Comparison of ENCODE assay signal across 8 cellular contexts in genomic region chr16:72241930-72242329, GRCh38.
A peak's percentile ranks its signal among the peaks of the same experiment; 100 is the strongest.
DNase-seq lines count a peak whose midpoint lies in the region; ATAC-seq, FAIRE-seq and TF ChIP-seq lines count a peak whose summit lies in the region.

No MANE protein-coding gene starts in this region.

- CTCF ChIA-PET in AG04450 (lab: Charles Lee), result interaction anchor here (0.6 to 11.4 kb wide), 12 partner anchors 9 to 860 kb away, joined by 3 to 157 read pairs (median 4); no protein-coding TSS in a partner anchor

- H3K4me1 ChIP-seq in keratinocyte (ENCODE audit: control insufficient read depth, extremely low read depth, insufficient read depth, low read length) (peaks cover 3% of the 10 kb centered on the region), thoracic aorta (ENCODE audit: control insufficient read depth in 1 of 2, low read depth in 2 of 2) (no peaks in the 10 kb centered on the region)

- no peaks in the 10 kb centered on the region for H3K36me3 Mint-ChIP-seq in effector memory CD8-positive, alpha-beta T cell (ENCODE audit: insufficient read depth)

- no peak overlapping the region for H3K9ac ChIP-seq in keratinocyte (ENCODE audit: control insufficient read depth, extremely low read depth, insufficient read depth, low read length)

- H3K9me3 ChIP-seq in AG04450 (ENCODE audit: control insufficient read depth, insufficient read depth, low read length) (no peaks in the 10 kb centered on the region), keratinocyte (ENCODE audit: control insufficient read depth, low read depth, low read length) (no peaks in the 10 kb centered on the region), thoracic aorta (no peaks in the 10 kb centered on the region)

- H3K27ac ChIP-seq in AG04450 (ENCODE audit: low read depth, low read length) (no peak overlapping the region), keratinocyte (ENCODE audit: control insufficient read depth, insufficient read depth, low read length) (no peak overlapping the region), thoracic aorta (no peak overlapping the region)

- no peak overlapping the region for H3K4me3 Mint-ChIP-seq in effector memory CD8-positive, alpha-beta T cell

- no peaks in the 10 kb centered on the region for H3K79me2 ChIP-seq in keratinocyte (ENCODE audit: control insufficient read depth, insufficient read depth, low read length)

- H3K27me3 ChIP-seq in AG04450 (ENCODE audit: control insufficient read depth, insufficient read depth, low read length) (no peaks in the 10 kb centered on the region), keratinocyte (ENCODE audit: control insufficient read depth, extremely low read depth, insufficient read depth, low read length) (no peaks in the 10 kb centered on the region), thoracic aorta (replicated peaks; ENCODE audit: insufficient read depth) (no peaks in the 10 kb centered on the region)

- FAIRE-seq in keratinocyte (lab: Jason Lieb, UNC), result peak; percentile 79

- peak overlapping the region; percentile 57 for H2AFZ ChIP-seq in keratinocyte (ENCODE audit: control insufficient read depth, low read length)

- POLR2A ChIA-PET in AG04450 (lab: Yijun Ruan, JAX), result no interaction called here

- H3K4me3 ChIP-seq in AG04450 (ENCODE audit: low read depth, low read length), result no peak overlapping the region
- H3K4me3 ChIP-seq in astrocyte of the spinal cord (ENCODE audit: low read depth, low read length), result no peak overlapping the region
- no peak overlapping the region for H3K4me3 ChIP-seq in keratinocyte (ENCODE audit: control insufficient read depth in 2 of 3, extremely low read depth in 1 of 3, insufficient read depth in 2 of 3, low read depth in 1 of 3, low read length in 3 of 3)
- no peak overlapping the region for H3K4me3 ChIP-seq in thoracic aorta

- dilution Hi-C loops in keratinocyte (cut with MboI; ENCODE audit: extremely low pct_ligation_motif_present, low sequenced_read_pairs), result no loop called here

- H3K27ac Mint-ChIP-seq in effector memory CD8-positive, alpha-beta T cell, result no peak overlapping the region

- H3K27me3 Mint-ChIP-seq in effector memory CD8-positive, alpha-beta T cell, result no peaks in the 10 kb centered on the region

- no peak for ATAC-seq in thoracic aorta (ENCODE audit: insufficient number of reproducible peaks, low FRiP score, low read depth)
- no peak for ATAC-seq in effector memory CD8-positive, alpha-beta T cell (replicated peaks)

- no peaks in the 10 kb centered on the region for H3K4me1 Mint-ChIP-seq in effector memory CD8-positive, alpha-beta T cell (ENCODE audit: low read depth in 2 of 2)

- in situ Hi-C loops in GM13977 (cut with MboI; ENCODE audit: low pct_unique_long_range_greater_than_20kb, low sequenced_read_pairs, unreplicated experiment) (loop anchor here (10.0 kb wide), 1 partner anchor 223 kb away; no protein-coding TSS in a partner anchor), astrocyte of the spinal cord (cut with HindIII; ENCODE audit: low sequenced_read_pairs) (no loop called here)

- H4K20me1 ChIP-seq in keratinocyte (ENCODE audit: control insufficient read depth, extremely low read depth, insufficient read depth, low read length), result no peaks in the 10 kb centered on the region

- DNase-seq in AG04450 (ENCODE audit: low read depth, low spot score) (peak; percentile 23), GM13977 (ENCODE audit: low spot score) (peak; percentile 11), NCI-H2029 (lab: John Stamatoyannopoulos, UW) (peak; percentile 3), astrocyte of the spinal cord (ENCODE audit: low read depth, low spot score) (peak; percentile 59), keratinocyte (ENCODE audit: low read depth, low spot score) (peak; percentile 32), thoracic aorta (ENCODE audit: low spot score) (no peak)
- no peak for DNase-seq in effector memory CD8-positive, alpha-beta T cell
- DNase-seq in activated CD4-positive, CD25-positive, alpha-beta regulatory T cell (lab: John Stamatoyannopoulos, UW), result no peak

- TF ChIP-seq CTCF in AG04450 (IDR thresholded peaks at IDR 0.05; ENCODE audit: low read depth, low read length), result peak; percentile 95
- TF ChIP-seq CTCF in GM13977 (IDR thresholded peaks at IDR 0.05; ENCODE audit: extremely low read depth, insufficient read depth, missing control alignments), result peak; percentile 64
- TF ChIP-seq CTCF in astrocyte of the spinal cord (IDR thresholded peaks at IDR 0.05; ENCODE audit: low read depth, low read length), result peak; percentile 91
- TF ChIP-seq CTCF in keratinocyte (optimal IDR thresholded peaks at IDR 0.05 in 1 of 3, IDR thresholded peaks at IDR 0.05 in 1 of 3, conservative IDR thresholded peaks at IDR 0.05 in 1 of 3; ENCODE audit: extremely low read depth in 1 of 3, insufficient read depth in 2 of 3, low read length in 3 of 3), result peak; percentile 87 to 96 (median 90)
- TF ChIP-seq CTCF in thoracic aorta (IDR thresholded peaks at IDR 0.05), result peak; percentile 61

- H3K4me2 ChIP-seq in keratinocyte (ENCODE audit: control insufficient read depth, extremely low read depth, insufficient read depth, low read depth, low read length), result no peak overlapping the region

- no peaks in the 10 kb centered on the region for H3K36me3 ChIP-seq in keratinocyte (ENCODE audit: control insufficient read depth in 2 of 2, extremely low read depth in 1 of 2, insufficient read depth in 2 of 2, low read length in 2 of 2)
- no peaks in the 10 kb centered on the region for H3K36me3 ChIP-seq in thoracic aorta

- no peaks in the 10 kb centered on the region for H3K9me3 Mint-ChIP-seq in effector memory CD8-positive, alpha-beta T cell

- no peaks in the 10 kb centered on the region for H3K9me1 ChIP-seq in keratinocyte (ENCODE audit: control insufficient read depth, extremely low read depth, insufficient read depth, low read length)

Comparison
In these comparisons a context has a peak if more than half of its experiments do, and no peak if none do; other contexts are left out.
1. DNase-seq: peak in AG04450 (single experiment), GM13977 (single experiment), NCI-H2029 (single experiment), astrocyte of the spinal cord (single experiment) and keratinocyte (single experiment); none in thoracic aorta (single experiment), effector memory CD8-positive, alpha-beta T cell (0 of 3) and activated CD4-positive, CD25-positive, alpha-beta regulatory T cell (0 of 4).
2. Peak in every context shown above with its lines, with median percentiles within 50 percentile points of each other: CTCF ChIP-seq.